Comparison of ENCODE assay signal across 24 cellular contexts in genomic region chr12:40451661-40452060, GRCh38.
"Had no signal": no experiment of that assay in that cellular context is flagged by ENCODE, and none has a peak within 500 bp of the region (broad histone marks: within the 10 kb centered on the region; RNA-seq: fewer than 3 reads in every experiment).

No MANE protein-coding gene starts in this region.

- DNase-seq: stimulated activated CD4-positive, alpha-beta T cell treated with anti-CD3 and anti-CD28 coated beads, Interleukin-2, amount 100 ng/mL, for 48 hours; stimulated activated CD4-positive, alpha-beta T cell treated with anti-CD3 and anti-CD28 coated beads, Interleukin-4, amount 100 ng/mL, for 1 hour; stimulated activated CD4-positive, alpha-beta T cell treated with anti-CD3 and anti-CD28 coated beads, Interleukin-4, amount 100 ng/mL, for 24 hours; stimulated activated CD4-positive, alpha-beta T cell treated with anti-CD3 and anti-CD28 coated beads, Interleukin-4, amount 100 ng/mL, for 4 hours; stimulated activated CD8-positive, alpha-beta memory T cell treated with anti-CD3 and anti-CD28 coated beads, Interleukin-4, amount 100 ng/mL, for 48 hours; stimulated activated naive B cell treated with anti-CD40 and anti-IgM and Interleukin-4, amounts not matched to agents 10 μg/mL and 1 μg/mL and 100 μg/mL, for 72 hours; stimulated activated naive CD4-positive, alpha-beta T cell; stimulated activated naive CD4-positive, alpha-beta T cell treated with Interleukin-2 at 50 U/mL for 16 hours; stimulated activated naive CD8-positive, alpha-beta T cell treated with anti-CD3 and anti-CD28 coated beads, Interleukin-15, amount 100 ng/mL, for 72 hours; stimulated activated naive CD8-positive, alpha-beta T cell treated with anti-CD3 and anti-CD28 coated beads, Interleukin-15, Interleukin-2, amounts not matched to agents 100 U/mL and 50 U/mL, for 24 hours; stomach; substantia nigra; testis; thyroid gland; tibial artery; transverse colon; trophoblast cell; upper lobe of left lung; upper lobe of right lung; uterus had no signal

- H3K36me3 ChIP-seq: stomach, suprapubic skin, thoracic aorta, thyroid gland, tibial artery, tibial nerve, transverse colon, upper lobe of left lung, upper lobe of right lung, uterus, vagina had no signal

- H3K4me3 ChIP-seq: stomach, suprapubic skin, testis, thoracic aorta, thyroid gland, tibial artery, tibial nerve, transverse colon, upper lobe of left lung, upper lobe of right lung, uterus, vagina had no signal

- H3K27me3 ChIP-seq: stomach, suprapubic skin, testis, thyroid gland, tibial artery, tibial nerve, transverse colon, upper lobe of left lung, upper lobe of right lung, uterus, vagina had no signal

- H3K9me3 ChIP-seq: stomach, suprapubic skin, testis, thoracic aorta, thyroid gland, tibial artery, tibial nerve, transverse colon, upper lobe of left lung, upper lobe of right lung, uterus, vagina had no signal

- H3K4me1 ChIP-seq: stomach, suprapubic skin, testis, thyroid gland, tibial artery, tibial nerve, transverse colon, upper lobe of left lung, upper lobe of right lung, uterus, vagina had no signal

- H3K27ac ChIP-seq: stomach, suprapubic skin, testis, thoracic aorta, thyroid gland, tibial artery, tibial nerve, transverse colon, upper lobe of left lung, upper lobe of right lung, uterus, vagina had no signal
